ENCODE assay signal across 8 cellular contexts in the genomic region with DNA sequence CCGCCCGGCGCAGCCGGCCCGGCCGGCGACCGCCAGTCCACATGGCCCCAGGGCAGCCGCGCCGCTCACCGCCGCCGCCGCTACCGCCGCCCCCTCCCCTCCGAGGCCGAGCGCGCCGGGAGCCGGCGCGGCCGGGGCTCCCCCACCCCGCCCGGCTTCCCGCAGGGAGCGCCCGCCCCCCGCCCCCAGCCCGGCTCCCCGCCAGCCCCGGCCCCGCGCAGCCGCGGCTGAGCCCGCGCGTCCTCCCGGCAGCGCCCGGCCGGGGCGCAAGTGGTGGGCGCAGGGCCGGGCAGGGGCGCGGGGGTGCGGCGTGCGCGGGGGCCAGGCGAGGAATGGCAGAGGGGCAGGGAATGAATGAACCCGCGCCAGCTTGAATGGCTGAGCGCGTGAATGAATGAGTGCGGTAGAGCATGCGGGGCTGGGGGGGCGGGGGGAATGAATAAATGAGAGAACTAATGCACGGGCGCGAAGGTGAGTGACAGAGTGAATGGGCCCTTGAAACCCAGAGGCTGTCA. TPM values are rescaled to one million over a fixed set of nuclear protein-coding genes. Genes with fewer than 3 reads are reported as not detected.
DNase-seq lines count a peak whose midpoint lies in the region; TF ChIP-seq lines count a peak whose summit lies in the region.

A gene with protein sequence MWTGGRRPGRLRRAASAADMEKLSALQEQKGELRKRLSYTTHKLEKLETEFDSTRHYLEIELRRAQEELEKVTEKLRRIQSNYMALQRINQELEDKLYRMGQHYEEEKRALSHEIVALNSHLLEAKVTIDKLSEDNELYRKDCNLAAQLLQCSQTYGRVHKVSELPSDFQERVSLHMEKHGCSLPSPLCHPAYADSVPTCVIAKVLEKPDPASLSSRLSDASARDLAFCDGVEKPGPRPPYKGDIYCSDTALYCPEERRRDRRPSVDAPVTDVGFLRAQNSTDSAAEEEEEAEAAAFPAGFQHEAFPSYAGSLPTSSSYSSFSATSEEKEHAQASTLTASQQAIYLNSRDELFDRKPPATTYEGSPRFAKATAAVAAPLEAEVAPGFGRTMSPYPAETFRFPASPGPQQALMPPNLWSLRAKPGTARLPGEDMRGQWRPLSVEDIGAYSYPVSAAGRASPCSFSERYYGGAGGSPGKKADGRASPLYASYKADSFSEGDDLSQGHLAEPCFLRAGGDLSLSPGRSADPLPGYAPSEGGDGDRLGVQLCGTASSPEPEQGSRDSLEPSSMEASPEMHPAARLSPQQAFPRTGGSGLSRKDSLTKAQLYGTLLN (minus strand): TSS at position 170 of the 515 bp plus-strand sequence. CDS start 127 bp downstream, at position 43.

- H3K27me3 Mint-ChIP-seq in endodermal cell (ENCODE audit: insufficient read depth) = peaks cover 70% of the 10 kb centered on the region
- peaks cover 59% of the 10 kb centered on the region for H3K27me3 Mint-ChIP-seq in nephron progenitor cell (ENCODE audit: low read depth, poor library complexity)

- H3K9me3 Mint-ChIP-seq in endodermal cell = no peaks in the 10 kb centered on the region
- H3K9me3 Mint-ChIP-seq in nephron progenitor cell = no peaks in the 10 kb centered on the region

- no peak within 1 kb of the TSS for H3K9ac ChIP-seq in endodermal cell (ENCODE audit: extremely low read depth, low read length, poor library complexity, severe bottlenecking)

- H3K4me3 ChIP-seq in BJ (ENCODE audit: low read depth, low read length) (peak within 1 kb of the TSS; percentile 46), MG63 (peak within 1 kb of the TSS; percentile 62), endodermal cell (ENCODE audit: low read length) (peak within 1 kb of the TSS; percentile 58)

- CTCF ChIA-PET in BJ (lab: Yijun Ruan, JAX) = interaction anchor here (1.7 kb wide), 1 partner anchor 170 kb away, joined by 4 read pairs; no protein-coding TSS in a partner anchor

- H3K4me3 Mint-ChIP-seq in endodermal cell = peak within 1 kb of the TSS; percentile 50
- H3K4me3 Mint-ChIP-seq in nephron progenitor cell = peak within 1 kb of the TSS; percentile 79

- H3K4me1 ChIP-seq in endodermal cell (ENCODE audit: control insufficient read depth, insufficient read depth, low read length) = no peaks in the 10 kb centered on the region

- no peaks in the 10 kb centered on the region for H3K36me3 ChIP-seq in BJ (ENCODE audit: control insufficient read depth, insufficient read depth, low read length)
- H3K36me3 ChIP-seq in MG63 = no peaks in the 10 kb centered on the region
- H3K36me3 ChIP-seq in endodermal cell (ENCODE audit: control insufficient read depth, insufficient read depth, low read length) = no peaks in the 10 kb centered on the region

- DNase-seq in BJ (ENCODE audit: low read depth) = no peak
- DNase-seq in MG63 = no peak
- peak; percentile 53 for DNase-seq in endodermal cell
- no peak for DNase-seq in nephron progenitor cell
- no peak for DNase-seq in effector CD4-positive, alpha-beta T cell
- no peak for DNase-seq in kidney tubule cell (ENCODE audit: low spot score)
- no peak for DNase-seq in KBM-7
- no peak for DNase-seq in mucosa of gallbladder (ENCODE audit: low spot score)

- H3K27ac Mint-ChIP-seq in endodermal cell = no peak within 1 kb of the TSS
- H3K27ac Mint-ChIP-seq in nephron progenitor cell = no peak within 1 kb of the TSS

- H3K36me3 Mint-ChIP-seq in endodermal cell (ENCODE audit: low read depth) (no peaks in the 10 kb centered on the region), nephron progenitor cell (ENCODE audit: low read depth) (no peaks in the 10 kb centered on the region)

- H3K27me3 ChIP-seq in BJ (ENCODE audit: control insufficient read depth, insufficient read depth, low read length) (peaks cover 24% of the 10 kb centered on the region), MG63 (no peaks in the 10 kb centered on the region), endodermal cell (ENCODE audit: control insufficient read depth, insufficient read depth, low read length, poor library complexity, severe bottlenecking) (peaks cover 60% of the 10 kb centered on the region)

- no peak within 1 kb of the TSS for H3K27ac ChIP-seq in endodermal cell (ENCODE audit: low read depth, low read length)

- POLR2A ChIA-PET in BJ (lab: Charles Lee) = no interaction called here

- H3K9me3 ChIP-seq in MG63 (no peaks in the 10 kb centered on the region), endodermal cell (ENCODE audit: control insufficient read depth, low read length) (no peaks in the 10 kb centered on the region)

- TF ChIP-seq CTCF in BJ (IDR thresholded peaks at IDR 0.05; ENCODE audit: insufficient read depth, low read depth, low read length) = no peak
- TF ChIP-seq CTCF in endodermal cell (conservative IDR thresholded peaks at IDR 0.05) = no peak
- TF ChIP-seq CTCF in nephron progenitor cell (IDR thresholded peaks at IDR 0.05) = no peak

- 1 to 3% methylated on average over 8 to 62 of the region's 66 CpGs for WGBS in endodermal cell (ENCODE audit: insufficient coverage in 1 of 2, insufficient read length in 1 of 2), 2 experiments

- in situ Hi-C loops in KBM-7 (cut with MboI; ENCODE audit: low pct_unique_long_range_greater_than_20kb, low sequenced_read_pairs) = no loop called here

- H3K4me1 Mint-ChIP-seq in endodermal cell = no peaks in the 10 kb centered on the region
- H3K4me1 Mint-ChIP-seq in nephron progenitor cell = peaks cover 18% of the 10 kb centered on the region

RNA-seq across cellular contexts. Expression of the gene that starts here (rescaled TPM):
- 0.05 and 0.22 TPM in 2 replicates for polyA plus RNA-seq in BJ (2011; rRNA removed)
- not detected in 2 replicates for polyA minus RNA-seq in BJ (2011; rRNA and poly(A)+ RNA removed)
- total RNA-seq in MG63 (2014; rRNA removed; shearing (Covaris generic); ENCODE audit: low replicate concordance) = 2.3 and 8.2 TPM in 2 replicates
- total RNA-seq in endodermal cell = 1 to 10 TPM in 1 of 2 donors, under 1 TPM in 1; 0.91 to 1.3 TPM
- polyA plus RNA-seq in endodermal cell (2013, experiment 1 of 2) = 1.4 TPM
- polyA plus RNA-seq in endodermal cell (2013, experiment 2 of 2) = 1.1 TPM
- 4.5 TPM for total RNA-seq in mucosa of gallbladder
